ENCODE assay signal across 37 cellular contexts in the genomic region with DNA sequence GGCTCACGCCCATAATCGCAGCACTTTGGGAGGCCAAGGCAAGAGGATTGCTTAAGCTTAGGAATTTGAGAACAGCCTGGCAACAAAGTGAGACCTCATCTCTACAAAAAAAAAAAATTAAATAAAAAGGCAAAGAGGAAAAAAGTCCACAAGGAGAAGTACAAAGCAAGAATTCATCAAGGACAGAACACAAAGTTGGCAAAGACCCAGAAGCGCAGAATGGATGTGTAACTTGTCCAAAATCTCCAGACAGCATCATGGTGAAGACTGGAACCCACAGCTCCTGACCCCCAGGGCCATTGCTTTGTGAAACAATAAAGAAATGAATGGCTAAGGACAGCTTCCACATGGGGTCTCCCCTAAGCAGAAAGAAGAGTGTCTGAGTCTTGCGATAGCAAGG. TPM values are rescaled to one million over a fixed set of nuclear protein-coding genes. Genes with fewer than 3 reads are reported as not detected.
"Had no signal": no experiment of that assay in that cellular context is flagged by ENCODE, and none has a peak within 500 bp of the region (broad histone marks: within the 10 kb centered on the region; RNA-seq: fewer than 3 reads in every experiment).

No MANE protein-coding gene starts in this region.

- H3K36me3 Mint-ChIP-seq: activated CD8-positive, alpha-beta memory T cell treated with anti-CD3 and anti-CD28 coated beads, Interleukin-2, amount 10 ng/mL, durations not matched to agents 7 days and 5 days; activated naive CD4-positive, alpha-beta T cell treated with anti-CD3 and anti-CD28 coated beads, Interleukin-2, amount 10 ng/mL, durations not matched to agents 7 days and 5 days; activated naive CD4-positive, alpha-beta T cell treated with anti-CD3 and anti-CD28 coated beads, Interleukin-2, amount 50 U/mL, for 72 hours; activated naive CD8-positive, alpha-beta T cell treated with anti-CD3 and anti-CD28 coated beads, Interleukin-2, amount 10 ng/mL, durations not matched to agents 7 days and 5 days had no signal

- H3K4me1 ChIP-seq: ascending aorta, breast epithelium, colonic mucosa, esophagus squamous epithelium, heart right ventricle had no signal

- H3K79me2 ChIP-seq: hepatocyte had no signal

- H3K27me3 ChIP-seq: ascending aorta, breast epithelium, cardiac muscle cell, colonic mucosa, esophagus squamous epithelium, heart right ventricle, hepatocyte had no signal

- DNase-seq: activated CD4-positive, alpha-beta T cell treated with anti-CD3 and anti-CD28 coated beads for 48 hours; activated CD4-positive, alpha-beta T cell treated with anti-CD3 and anti-CD28 coated beads, Interleukin-2, amount 50 U/mL, for 1 hour; activated CD4-positive, alpha-beta T cell treated with anti-CD3 and anti-CD28 coated beads, Interleukin-2, amount 50 U/mL, for 48 hours; activated CD8-positive, alpha-beta memory T cell treated with anti-CD3 and anti-CD28 coated beads, Interleukin-2, amount 10 ng/mL, durations not matched to agents 7 days and 5 days; activated CD8-positive, alpha-beta memory T cell treated with anti-CD3 and anti-CD28 coated beads, Interleukin-2, amount 50 U/mL, for 4 hours; activated CD8-positive, alpha-beta T cell treated with anti-CD3 and anti-CD28 coated beads, Interleukin-2, amount 10 ng/mL, durations not matched to agents 7 days and 5 days; activated effector memory CD4-positive, alpha-beta T cell treated with anti-CD3 and anti-CD28 coated beads, Interleukin-2, amount 50 U/mL, for 16 hours; activated naive CD4-positive, alpha-beta T cell treated with anti-CD3 and anti-CD28 coated beads, Interleukin-2, amount 10 ng/mL, durations not matched to agents 7 days and 5 days; activated naive CD8-positive, alpha-beta T cell treated with anti-CD3 and anti-CD28 coated beads, Interleukin-2, amount 10 ng/mL, durations not matched to agents 7 days and 5 days; activated T-cell treated with anti-CD3 and anti-CD28 coated beads, Interleukin-2, amount 50 U/mL, for 1 hour; activated T-cell treated with anti-CD3 and anti-CD28 coated beads, Interleukin-2, amount 50 U/mL, for 48 hours; central memory CD4-positive, alpha-beta T cell; cerebellar nuclear complex; colonic mucosa; effector CD8-positive, alpha-beta T cell; esophagus squamous epithelium; heart right ventricle; T-helper 2 cell had no signal

- H3K27ac ChIP-seq: ascending aorta, breast epithelium, cardiac muscle cell, colonic mucosa, epithelial cell of prostate, esophagus squamous epithelium, heart right ventricle, hepatocyte, VCaP had no signal

- H3K27me3 Mint-ChIP-seq: activated CD8-positive, alpha-beta memory T cell treated with anti-CD3 and anti-CD28 coated beads, Interleukin-2, amount 10 ng/mL, durations not matched to agents 7 days and 5 days had no signal

- H2AFZ ChIP-seq: hepatocyte had no signal

- H3K4me1 Mint-ChIP-seq: activated CD8-positive, alpha-beta memory T cell treated with anti-CD3 and anti-CD28 coated beads, Interleukin-2, amount 10 ng/mL, durations not matched to agents 7 days and 5 days; activated naive CD4-positive, alpha-beta T cell treated with anti-CD3 and anti-CD28 coated beads, Interleukin-2, amount 10 ng/mL, durations not matched to agents 7 days and 5 days; activated naive CD8-positive, alpha-beta T cell treated with anti-CD3 and anti-CD28 coated beads, Interleukin-2, amount 10 ng/mL, durations not matched to agents 7 days and 5 days had no signal

- H3K4me2 ChIP-seq: hepatocyte had no signal

- H3K9me3 Mint-ChIP-seq: activated naive CD4-positive, alpha-beta T cell treated with anti-CD3 and anti-CD28 coated beads, Interleukin-2, amount 10 ng/mL, durations not matched to agents 7 days and 5 days; activated naive CD4-positive, alpha-beta T cell treated with anti-CD3 and anti-CD28 coated beads, Interleukin-2, amount 50 U/mL, for 72 hours; activated T-helper 1 cell treated with anti-CD3 and anti-CD28 coated beads, Interleukin-12 subunit alpha, Interleukin-12 subunit beta, Interleukin-2, Interleukin-4 antibody, amounts not matched to agents 30 ng/mL and 10 ng/mL and 1 ng/mL, durations not matched to agents 14 hours and 24 hours and 36 hours; activated T-helper 2 cell treated with anti-CD3 and anti-CD28 coated beads, Interferon-gamma antibody, Interleukin-2, Interleukin-4, amounts not matched to agents 10 μg/mL and 5 μg/mL and 100 μg/mL, durations not matched to agents 14 hours and 24 hours and 36 hours had no signal

- H3K27ac Mint-ChIP-seq: activated CD8-positive, alpha-beta memory T cell treated with anti-CD3 and anti-CD28 coated beads, Interleukin-2, amount 10 ng/mL, durations not matched to agents 7 days and 5 days; activated CD8-positive, alpha-beta T cell treated with anti-CD3 and anti-CD28 coated beads, Interleukin-2, amount 10 ng/mL, durations not matched to agents 7 days and 5 days; activated naive CD4-positive, alpha-beta T cell treated with anti-CD3 and anti-CD28 coated beads, Interleukin-2, amount 10 ng/mL, durations not matched to agents 7 days and 5 days; activated naive CD4-positive, alpha-beta T cell treated with anti-CD3 and anti-CD28 coated beads, Interleukin-2, amount 50 U/mL, for 72 hours; activated naive CD8-positive, alpha-beta T cell treated with anti-CD3 and anti-CD28 coated beads, Interleukin-2, amount 10 ng/mL, durations not matched to agents 7 days and 5 days; activated T-helper 1 cell treated with anti-CD3 and anti-CD28 coated beads, Interleukin-12 subunit alpha, Interleukin-12 subunit beta, Interleukin-2, Interleukin-4 antibody, amounts not matched to agents 30 ng/mL and 10 ng/mL and 1 ng/mL, durations not matched to agents 14 hours and 24 hours and 36 hours; activated T-helper 2 cell treated with anti-CD3 and anti-CD28 coated beads, Interferon-gamma antibody, Interleukin-2, Interleukin-4, amounts not matched to agents 10 μg/mL and 5 μg/mL and 100 μg/mL, durations not matched to agents 14 hours and 24 hours and 36 hours; WTC11 had no signal

- H3K4me3 Mint-ChIP-seq: activated CD8-positive, alpha-beta memory T cell treated with anti-CD3 and anti-CD28 coated beads, Interleukin-2, amount 10 ng/mL, durations not matched to agents 7 days and 5 days; activated CD8-positive, alpha-beta T cell treated with anti-CD3 and anti-CD28 coated beads, Interleukin-2, amount 10 ng/mL, durations not matched to agents 7 days and 5 days; activated naive CD4-positive, alpha-beta T cell treated with anti-CD3 and anti-CD28 coated beads, Interleukin-2, amount 10 ng/mL, durations not matched to agents 7 days and 5 days; activated naive CD8-positive, alpha-beta T cell treated with anti-CD3 and anti-CD28 coated beads, Interleukin-2, amount 10 ng/mL, durations not matched to agents 7 days and 5 days; activated T-helper 1 cell treated with anti-CD3 and anti-CD28 coated beads, Interleukin-12 subunit alpha, Interleukin-12 subunit beta, Interleukin-2, Interleukin-4 antibody, amounts not matched to agents 30 ng/mL and 10 ng/mL and 1 ng/mL, durations not matched to agents 14 hours and 24 hours and 36 hours; brain; WTC11 had no signal

- H3K4me3 ChIP-seq: ascending aorta, breast epithelium, cardiac muscle cell, colonic mucosa, esophagus squamous epithelium, heart right ventricle, hepatocyte had no signal

- H3K36me3 ChIP-seq: ascending aorta, breast epithelium, cardiac muscle cell, colonic mucosa, esophagus squamous epithelium, heart right ventricle had no signal

- ATAC-seq: activated CD4-positive, CD25-positive, alpha-beta regulatory T cell treated with anti-CD3 and anti-CD28 coated beads, Interleukin-2, amount 50 U/mL, for 24 hours; activated CD8-positive, alpha-beta memory T cell treated with anti-CD3 and anti-CD28 coated beads, Interleukin-2, amount 10 ng/mL, durations not matched to agents 7 days and 5 days; activated CD8-positive, alpha-beta T cell treated with anti-CD3 and anti-CD28 coated beads, Interleukin-2, amount 10 ng/mL, durations not matched to agents 7 days and 5 days; activated naive CD4-positive, alpha-beta T cell treated with anti-CD3 and anti-CD28 coated beads, Interleukin-2, amount 50 U/mL, for 72 hours; heart right ventricle had no signal

RNA-seq across cellular contexts. Expression of a gene that starts 7.8 kb away (rescaled TPM):
- total RNA-seq: activated CD8-positive, alpha-beta memory T cell treated with anti-CD3 and anti-CD28 coated beads for 36 hours; activated CD8-positive, alpha-beta T cell treated with anti-CD3 and anti-CD28 coated beads, Interleukin-2, amount 10 ng/mL, durations not matched to agents 7 days and 5 days; activated naive CD4-positive, alpha-beta T cell treated with anti-CD3 and anti-CD28 coated beads, Interleukin-2, amount 50 U/mL, for 72 hours; activated T-helper 1 cell treated with anti-CD3 and anti-CD28 coated beads, Interleukin-12 subunit alpha, Interleukin-12 subunit beta, Interleukin-2, Interleukin-4 antibody, amounts not matched to agents 30 ng/mL and 10 ng/mL and 1 ng/mL, durations not matched to agents 14 hours and 24 hours and 36 hours; activated T-helper 2 cell treated with anti-CD3 and anti-CD28 coated beads, Interferon-gamma antibody, Interleukin-2, Interleukin-4, amounts not matched to agents 10 μg/mL and 5 μg/mL and 100 μg/mL, durations not matched to agents 14 hours and 24 hours and 36 hours; ascending aorta; colonic mucosa; dermis microvascular lymphatic vessel endothelial cell; fibroblast of villous mesenchyme; frontal cortex; T-helper 1 cell treated with Interleukin-12 subunit alpha and Interleukin-12 subunit beta and Interleukin-4 antibody, amounts not matched to agents 30 ng/mL and 1 ng/mL, for 36 hours; WTC11 had no signal
- polyA plus RNA-seq: endothelial cell of umbilical vein, fibroblast of lung had no signal
